Comparison of ENCODE assay signal across 15 cellular contexts in genomic region chr19:9860407-9860806, GRCh38. TPM values are rescaled to one million over a fixed set of nuclear protein-coding genes. Genes with fewer than 3 reads are reported as not detected.
A peak's percentile ranks its signal among the peaks of the same experiment; 100 is the strongest.
DNase-seq lines count a peak whose midpoint lies in the region; ATAC-seq lines count a peak whose summit lies in the region.
"Had no signal": no experiment of that assay in that cellular context is flagged by ENCODE, and none has a peak within 500 bp of the region (broad histone marks: within the 10 kb centered on the region; RNA-seq: fewer than 3 reads in every experiment).

No MANE protein-coding gene starts in this region.

- H3K27ac Mint-ChIP-seq in activated naive CD4-positive, alpha-beta T cell treated with anti-CD3 and anti-CD28 coated beads, Interleukin-2, amount 50 U/mL, for 24 hours: peak overlapping the region; percentile 4
- H3K27ac Mint-ChIP-seq in activated T-helper 17 cell treated with anti-CD3 and anti-CD28 coated beads, Interleukin-2, amount 50 U/mL, for 72 hours: peak overlapping the region; percentile 25
- H3K27ac Mint-ChIP-seq: GM23338 had no signal

- H4K91ac ChIP-seq in trophoblast cell (ENCODE audit: low read depth, low read length): no peak overlapping the region

- no peaks in the 10 kb centered on the region for H3K27me3 ChIP-seq in trophoblast cell (ENCODE audit: insufficient read depth, low read length)
- H3K27me3 ChIP-seq: BE2C had no signal

- no peak for ATAC-seq in activated T-helper 17 cell treated with anti-CD3 and anti-CD28 coated beads, Interleukin-2, amount 50 U/mL, for 72 hours (replicated peaks)
- ATAC-seq: GM23338 had no signal

- H3K4me1 Mint-ChIP-seq in activated naive CD4-positive, alpha-beta T cell treated with anti-CD3 and anti-CD28 coated beads, Interleukin-2, amount 50 U/mL, for 24 hours: peaks cover 94% of the 10 kb centered on the region
- H3K4me1 Mint-ChIP-seq in activated T-helper 17 cell treated with anti-CD3 and anti-CD28 coated beads, Interleukin-2, amount 50 U/mL, for 72 hours: peaks cover 44% of the 10 kb centered on the region
- H3K4me1 Mint-ChIP-seq: GM23338 had no signal

- no peaks in the 10 kb centered on the region for H3K27me3 Mint-ChIP-seq in activated naive CD4-positive, alpha-beta T cell treated with anti-CD3 and anti-CD28 coated beads, Interleukin-2, amount 50 U/mL, for 24 hours
- no peaks in the 10 kb centered on the region for H3K27me3 Mint-ChIP-seq in activated T-helper 17 cell treated with anti-CD3 and anti-CD28 coated beads, Interleukin-2, amount 50 U/mL, for 72 hours
- H3K27me3 Mint-ChIP-seq: CD4-positive, alpha-beta memory T cell had no signal

- H3K18ac ChIP-seq in trophoblast cell (ENCODE audit: low read length): no peak overlapping the region

- no peaks in the 10 kb centered on the region for H3K36me3 Mint-ChIP-seq in activated naive CD4-positive, alpha-beta T cell treated with anti-CD3 and anti-CD28 coated beads, Interleukin-2, amount 50 U/mL, for 24 hours
- H3K36me3 Mint-ChIP-seq in activated T-helper 17 cell treated with anti-CD3 and anti-CD28 coated beads, Interleukin-2, amount 50 U/mL, for 72 hours (ENCODE audit: low read depth): no peaks in the 10 kb centered on the region

- no peak overlapping the region for H2BK12ac ChIP-seq in trophoblast cell (ENCODE audit: low read length)

- peak overlapping the region; percentile 32 for H4K12ac ChIP-seq in trophoblast cell (ENCODE audit: low read depth, low read length)

- no peaks in the 10 kb centered on the region for H3K79me1 ChIP-seq in trophoblast cell (ENCODE audit: low read length)

- no peak overlapping the region for H3K4me2 ChIP-seq in trophoblast cell (ENCODE audit: low read length)
- H3K4me2 ChIP-seq: GM23338 had no signal

- H3K79me2 ChIP-seq in trophoblast cell (ENCODE audit: control insufficient read depth, insufficient read depth, low read length, poor library complexity): no peaks in the 10 kb centered on the region

- no CpG with 5 or more reads among the region's 8 CpGs for WGBS in trophoblast cell (ENCODE audit: extremely low coverage, insufficient coverage, insufficient read length)

- DNase-seq in activated naive CD4-positive, alpha-beta T cell treated with Interleukin-2 at 50 U/mL for 16 hours: no peak
- peak; percentile 66 for DNase-seq in G401 (ENCODE audit: low spot score)
- DNase-seq in trophoblast cell: no peak
- DNase-seq in nucleus accumbens (lab: John Stamatoyannopoulos, UW): no peak
- no peak for DNase-seq in NCI-H146 (lab: John Stamatoyannopoulos, UW)
- DNase-seq: ACHN; BE2C; CD4-positive, alpha-beta memory T cell; DMS153; DMS79; GF-D8; HCEC 1CT had no signal

- H3K9ac ChIP-seq in trophoblast cell (ENCODE audit: low read length): no peak overlapping the region

- no peaks in the 10 kb centered on the region for H3K9me3 ChIP-seq in trophoblast cell (ENCODE audit: insufficient read depth, low read depth, low read length)
- H3K9me3 ChIP-seq: BE2C had no signal

- no peak overlapping the region for H3K23ac ChIP-seq in trophoblast cell (ENCODE audit: low read length)

- H3K36me3 ChIP-seq in trophoblast cell (ENCODE audit: control insufficient read depth in 1 of 2, insufficient read depth in 2 of 2, low read length in 2 of 2): peaks cover 0 to 6% of the 10 kb centered on the region in 2 experiments
- H3K36me3 ChIP-seq: BE2C had no signal

- no peak overlapping the region for H2BK120ac ChIP-seq in trophoblast cell (ENCODE audit: insufficient read depth, low read length, poor library complexity)

- no peak overlapping the region for H3K27ac ChIP-seq in trophoblast cell (ENCODE audit: low read depth, low read length)

- no peak overlapping the region for H3K4me3 ChIP-seq in trophoblast cell (ENCODE audit: low read depth, low read length)
- H3K4me3 ChIP-seq: GM23338 had no signal

- in situ Hi-C loops in G401 (cut with HindIII; ENCODE audit: low sequenced_read_pairs): no loop called here

- H2AK5ac ChIP-seq in trophoblast cell (ENCODE audit: low read length): no peak overlapping the region

- H3K4me1 ChIP-seq in trophoblast cell (ENCODE audit: control insufficient read depth in 1 of 2, insufficient read depth in 2 of 2, low read length in 2 of 2): peaks cover 3 to 4% of the 10 kb centered on the region in 2 experiments
- H3K4me1 ChIP-seq: BE2C had no signal

- no peak overlapping the region for H3K14ac ChIP-seq in trophoblast cell (ENCODE audit: low read length)

- no peaks in the 10 kb centered on the region for H3K9me3 Mint-ChIP-seq in activated naive CD4-positive, alpha-beta T cell treated with anti-CD3 and anti-CD28 coated beads, Interleukin-2, amount 50 U/mL, for 24 hours
- no peaks in the 10 kb centered on the region for H3K9me3 Mint-ChIP-seq in activated T-helper 17 cell treated with anti-CD3 and anti-CD28 coated beads, Interleukin-2, amount 50 U/mL, for 72 hours
- H3K9me3 Mint-ChIP-seq: CD4-positive, alpha-beta memory T cell; GM23338 had no signal

- H3K4ac ChIP-seq in trophoblast cell (ENCODE audit: low read depth, low read length): no peak overlapping the region

- no peak overlapping the region for H2BK5ac ChIP-seq in trophoblast cell (ENCODE audit: low read depth, low read length, poor library complexity)

- H3K4me3 Mint-ChIP-seq in activated naive CD4-positive, alpha-beta T cell treated with anti-CD3 and anti-CD28 coated beads, Interleukin-2, amount 50 U/mL, for 24 hours: no peak overlapping the region
- H3K4me3 Mint-ChIP-seq in activated T-helper 17 cell treated with anti-CD3 and anti-CD28 coated beads, Interleukin-2, amount 50 U/mL, for 72 hours: no peak overlapping the region
- H3K4me3 Mint-ChIP-seq: GM23338 had no signal

- H4K8ac ChIP-seq in trophoblast cell (ENCODE audit: low read depth, low read length): no peak overlapping the region

- H2AFZ ChIP-seq in trophoblast cell (ENCODE audit: insufficient read depth, low read length, poor library complexity): no peak overlapping the region
- H2AFZ ChIP-seq: GM23338 had no signal

RNA-seq across cellular contexts. Expression of gene PIN1, which starts 25.3 kb away (rescaled TPM):
- 222 and 282 TPM in 2 replicates for total RNA-seq in G401 (2014; rRNA removed; shearing (Covaris generic))
- total RNA-seq in activated T-helper 17 cell treated with anti-CD3 and anti-CD28 coated beads, Interleukin-2, amount 50 U/mL, for 72 hours: 10 to 100 TPM; 62.0 to 93.1 TPM
- 45.0 and 50.2 TPM in 2 replicates for polyA plus RNA-seq in trophoblast cell (2013)

RNA-seq across cellular contexts. Expression of gene UBL5, which starts 32.7 kb away (rescaled TPM):
- 338 and 361 TPM in 2 replicates for total RNA-seq in G401 (2014; rRNA removed; shearing (Covaris generic))
- total RNA-seq in activated T-helper 17 cell treated with anti-CD3 and anti-CD28 coated beads, Interleukin-2, amount 50 U/mL, for 72 hours: 100 to 1,000 TPM; 247 to 395 TPM
- 314 and 343 TPM in 2 replicates for polyA plus RNA-seq in trophoblast cell (2013)

RNA-seq across cellular contexts. Expression of gene FBXL12, which starts 41.5 kb away (rescaled TPM):
- 23.4 and 32.4 TPM in 2 replicates for total RNA-seq in G401 (2014; rRNA removed; shearing (Covaris generic))
- 10 to 100 TPM; 23.6 to 27.2 TPM for total RNA-seq in activated T-helper 17 cell treated with anti-CD3 and anti-CD28 coated beads, Interleukin-2, amount 50 U/mL, for 72 hours
- polyA plus RNA-seq in trophoblast cell (2013): 30.8 and 31.5 TPM in 2 replicates
